ENCODE assay signal across 14 cellular contexts in genomic region chrX:150219374-150220185, GRCh38.
DNase-seq lines count a peak whose midpoint lies in the region; ATAC-seq and TF ChIP-seq lines count a peak whose summit lies in the region.
"Had no signal": no experiment of that assay in that cellular context is flagged by ENCODE, and none has a peak within 500 bp of the region (broad histone marks: within the 10 kb centered on the region; RNA-seq: fewer than 3 reads in every experiment).

No MANE protein-coding gene starts in this region.

- H3K4me3 ChIP-seq in GM23248 = no peak overlapping the region
- H3K4me3 ChIP-seq in SK-N-SH (ENCODE audit: low read depth in 2 of 2, low read length in 1 of 2) = no peak overlapping the region
- H3K4me3 ChIP-seq in Caco-2 (ENCODE audit: low read depth, low read length) = no peak overlapping the region
- H3K4me3 ChIP-seq: upper lobe of right lung had no signal

- POLR2A ChIA-PET in SK-N-SH (lab: Yijun Ruan, JAX) (no interaction called here), Caco-2 (lab: Charles Lee) (no interaction called here)

- in situ Hi-C loops in GM23248 (cut with MboI) = no loop called here

- no peaks in the 10 kb centered on the region for H3K9me2 ChIP-seq in GM23248 (ENCODE audit: insufficient read depth)
- H3K9me2 ChIP-seq in SK-N-SH = no peaks in the 10 kb centered on the region

- no peaks in the 10 kb centered on the region for H3K27me3 ChIP-seq in GM23248 (replicated peaks; ENCODE audit: insufficient read depth)
- no peaks in the 10 kb centered on the region for H3K27me3 ChIP-seq in SK-N-SH (ENCODE audit: insufficient read depth)
- no peaks in the 10 kb centered on the region for H3K27me3 ChIP-seq in Caco-2 (replicated peaks; ENCODE audit: control insufficient read depth, insufficient read depth, low read length)
- H3K27me3 ChIP-seq: upper lobe of right lung had no signal

- no peaks in the 10 kb centered on the region for H4K20me1 ChIP-seq in GM23248 (ENCODE audit: insufficient read depth)
- H4K20me1 ChIP-seq in SK-N-SH (ENCODE audit: insufficient read depth) = no peaks in the 10 kb centered on the region

- no TSS peak for BruUV-seq in Caco-2 (replicated peaks; lab: Mats Ljungman, UMichigan)

- H3K4me1 ChIP-seq in GM23248 (ENCODE audit: insufficient read depth) (no peaks in the 10 kb centered on the region), SK-N-SH (ENCODE audit: control insufficient read depth in 1 of 2, insufficient read depth in 2 of 2, low read depth in 1 of 2, low read length in 1 of 2) (no peaks in the 10 kb centered on the region), Caco-2 (no peaks in the 10 kb centered on the region)
- H3K4me1 ChIP-seq: parathyroid adenoma, upper lobe of right lung had no signal

- H2AFZ ChIP-seq in GM23248 (no peak overlapping the region), SK-N-SH (ENCODE audit: low read depth) (no peak overlapping the region)
- H2AFZ ChIP-seq: parathyroid adenoma had no signal

- H3K27me3 Mint-ChIP-seq in Caco-2 (ENCODE audit: insufficient read depth, unreplicated experiment) = peaks cover 18% of the 10 kb centered on the region
- H3K27me3 Mint-ChIP-seq: CD4-positive, alpha-beta T cell had no signal

- H3K27ac ChIP-seq in GM23248 (no peak overlapping the region), SK-N-SH (ENCODE audit: low read depth in 2 of 2, low read length in 1 of 2) (no peak overlapping the region)
- H3K27ac ChIP-seq: KMS-11, parathyroid adenoma, upper lobe of right lung had no signal

- WGBS in GM23248 (ENCODE audit: low coverage in 1 of 2, low lambda C conversion rate in 2 of 2, missing lambda C conversion rate in 2 of 2), 2 experiments = 79 to 81% methylated on average over 15 to 16 of the region's 17 CpGs
- WGBS in SK-N-SH (ENCODE audit: low lambda C conversion rate) = 62% methylated on average over 15 of the region's 17 CpGs

- no peaks in the 10 kb centered on the region for H3K79me2 ChIP-seq in GM23248 (ENCODE audit: insufficient read depth)
- no peaks in the 10 kb centered on the region for H3K79me2 ChIP-seq in SK-N-SH (ENCODE audit: insufficient read depth)
- H3K79me2 ChIP-seq: parathyroid adenoma had no signal

- no peaks in the 10 kb centered on the region for H3K4me1 Mint-ChIP-seq in Caco-2 (ENCODE audit: low read depth, unreplicated experiment)

- no peaks in the 10 kb centered on the region for H3K9me3 Mint-ChIP-seq in Caco-2 (ENCODE audit: unreplicated experiment)
- H3K9me3 Mint-ChIP-seq: CD4-positive, alpha-beta T cell had no signal

- intact Hi-C loops in Caco-2 (cut with micrococcal nuclease; ENCODE audit: unreplicated experiment) = no loop called here

- DNase-seq in AG20443 (ENCODE audit: low spot score) = peak; percentile 74
- DNase-seq in GM23248 = peak; percentile 59
- no peak for DNase-seq in SK-N-SH
- peak; percentile 96 for DNase-seq in kidney tubule cell (ENCODE audit: low spot score)
- DNase-seq in Caco-2 = no peak
- no peak for DNase-seq in NK-92 treated with Interleukin-12 subunit alpha and Interleukin-12 subunit beta, amount 100 ng/mL, for 24 hours (lab: John Stamatoyannopoulos, UW)
- DNase-seq: CD4-positive, alpha-beta T cell; left colon; NCI-H510A; upper lobe of right lung had no signal

- peak in 1 of 2 experiments; percentile 26; a peak in 1 of 4 replicates for TF ChIP-seq EP300 in SK-N-SH (IDR thresholded peaks at IDR 0.05; ENCODE audit: borderline replicate concordance in 1 of 2, low read depth in 1 of 2, low read length in 1 of 2)

- no peaks in the 10 kb centered on the region for H3K36me3 Mint-ChIP-seq in Caco-2 (ENCODE audit: insufficient read depth, unreplicated experiment)

- H3K4me2 ChIP-seq in GM23248 (ENCODE audit: unreplicated experiment) = no peak overlapping the region
- no peak overlapping the region for H3K4me2 ChIP-seq in SK-N-SH
- H3K4me2 ChIP-seq: KMS-11 had no signal

- H3K36me3 ChIP-seq in GM23248 (ENCODE audit: low read depth) (no peaks in the 10 kb centered on the region), SK-N-SH (replicated peaks in 1 of 2; ENCODE audit: control insufficient read depth in 1 of 2, insufficient read depth in 2 of 2, low read length in 1 of 2) (no peaks in the 10 kb centered on the region), Caco-2 (ENCODE audit: control insufficient read depth, insufficient read depth, low read length) (no peaks in the 10 kb centered on the region)
- H3K36me3 ChIP-seq: upper lobe of right lung had no signal

- ATAC-seq in GM21360 (IDR thresholded peaks at IDR 0.05; ENCODE audit: unreplicated experiment) (no peak), HG03342 (IDR thresholded peaks at IDR 0.05; ENCODE audit: unreplicated experiment) (no peak)
- ATAC-seq: left colon, upper lobe of right lung had no signal

- CTCF ChIA-PET in SK-N-SH (lab: Yijun Ruan, JAX) (no interaction called here), Caco-2 (lab: Charles Lee) (no interaction called here)

- no peak for TF ChIP-seq RAD21 in SK-N-SH (IDR thresholded peaks at IDR 0.05; ENCODE audit: low read length)

- no peak overlapping the region for H3K27ac Mint-ChIP-seq in Caco-2 (ENCODE audit: unreplicated experiment)
- H3K27ac Mint-ChIP-seq: CD4-positive, alpha-beta T cell had no signal

- no peak overlapping the region for H3K4me3 Mint-ChIP-seq in Caco-2 (ENCODE audit: unreplicated experiment)
- H3K4me3 Mint-ChIP-seq: CD4-positive, alpha-beta T cell had no signal

- no peaks in the 10 kb centered on the region for H3F3A ChIP-seq in GM23248 (ENCODE audit: insufficient read depth)
- no peaks in the 10 kb centered on the region for H3F3A ChIP-seq in SK-N-SH (replicated peaks; ENCODE audit: insufficient read depth)

- H3K9ac ChIP-seq in GM23248 (no peak overlapping the region), SK-N-SH (no peak overlapping the region)
- H3K9ac ChIP-seq: KMS-11, parathyroid adenoma had no signal

- no peaks in the 10 kb centered on the region for H3K9me3 ChIP-seq in GM23248 (ENCODE audit: low read depth)
- H3K9me3 ChIP-seq in SK-N-SH = no peaks in the 10 kb centered on the region
- no peaks in the 10 kb centered on the region for H3K9me3 ChIP-seq in Caco-2
- H3K9me3 ChIP-seq: upper lobe of right lung had no signal

- TF ChIP-seq CTCF in SK-N-SH (IDR thresholded peaks at IDR 0.05) (no peak), Caco-2 (IDR thresholded peaks at IDR 0.05; ENCODE audit: insufficient read depth in 1 of 2, low read depth in 1 of 2, low read length in 1 of 2, severe bottlenecking in 1 of 2, unreplicated experiment in 1 of 2) (no peak)

TF ChIP-seq in SK-N-SH, 30 proteins besides CTCF, POLR2A, EP300 and RAD21 (continues in another document):
- no peak for TF ChIP-seq YY1 (IDR thresholded peaks at IDR 0.05; ENCODE audit: low read depth)
- no peak for TF ChIP-seq SMC3 (IDR thresholded peaks at IDR 0.05; ENCODE audit: low read depth, low read length)
- TF ChIP-seq RFX5 (IDR thresholded peaks at IDR 0.05; ENCODE audit: low read length) = no peak
- TF ChIP-seq RXRA (IDR thresholded peaks at IDR 0.05; ENCODE audit: borderline replicate concordance, low read depth) = no peak
- no peak for TF ChIP-seq REST (IDR thresholded peaks at IDR 0.05; ENCODE audit: low read depth, low read length)
- no peak for TF ChIP-seq TAF1 (IDR thresholded peaks at IDR 0.05; ENCODE audit: borderline replicate concordance, low read depth, low read length)
- no peak for TF ChIP-seq NRF1 (IDR thresholded peaks at IDR 0.05; ENCODE audit: low read depth, low read length)
- no peak for TF ChIP-seq GABPA (IDR thresholded peaks at IDR 0.05; ENCODE audit: low read depth)
- TF ChIP-seq NFIC (IDR thresholded peaks at IDR 0.05; ENCODE audit: borderline replicate concordance) = no peak
- TF ChIP-seq SIN3A (IDR thresholded peaks at IDR 0.05; ENCODE audit: borderline replicate concordance, low read depth, low read length) = no peak
- TF ChIP-seq USF1 (IDR thresholded peaks at IDR 0.05; ENCODE audit: borderline replicate concordance, low read depth) = no peak
- TF ChIP-seq MAX (IDR thresholded peaks at IDR 0.05; ENCODE audit: low read depth) = no peak
- no peak for TF ChIP-seq FOXM1 (IDR thresholded peaks at IDR 0.05; ENCODE audit: low read depth)
- no peak for TF ChIP-seq EZH2phosphoT487 (IDR thresholded peaks at IDR 0.05; ENCODE audit: borderline replicate concordance, low read depth)
- peak; percentile 26; the same call in 1 of the 2 replicates for TF ChIP-seq JUND (IDR thresholded peaks at IDR 0.05)
- no peak for TF ChIP-seq FOXJ3 (CRISPR knock-in tag; IDR thresholded peaks at IDR 0.05)
- TF ChIP-seq TCF12 (IDR thresholded peaks at IDR 0.05) = peak; percentile 44

Comparison
In these comparisons a context has a peak if more than half of its experiments do, and no peak if none do; other contexts are left out.
1. DNase-seq: peak in AG20443 (single experiment), GM23248 (single experiment) and kidney tubule cell (single experiment); none in SK-N-SH (single experiment), Caco-2 (0 of 2) and NK-92 treated with Interleukin-12 subunit alpha and Interleukin-12 subunit beta, amount 100 ng/mL, for 24 hours (single experiment).